Comparison of ENCODE assay signal across 8 cellular contexts in genomic region chr4:29085748-29086147, GRCh38.
"Had no signal": no experiment of that assay in that cellular context is flagged by ENCODE, and none has a peak within 500 bp of the region (broad histone marks: within the 10 kb centered on the region; RNA-seq: fewer than 3 reads in every experiment).

No MANE protein-coding gene starts in this region.

- H3K27ac Mint-ChIP-seq: IgD-negative memory B cell had no signal

- H3K4me2 ChIP-seq: KMS-11 had no signal

- H3K36me3 Mint-ChIP-seq: IgD-negative memory B cell had no signal

- H3K4me1 Mint-ChIP-seq: IgD-negative memory B cell had no signal

- FAIRE-seq: HTR-8/SVneo had no signal

- H3K27me3 Mint-ChIP-seq: IgD-negative memory B cell had no signal

- DNase-seq: IMR-90, Karpas-422, Kasumi-1, KBM-7 had no signal

- H3K9ac ChIP-seq: KMS-11 had no signal

- H3K27ac ChIP-seq: HL-60, KMS-11 had no signal

- H3K4me3 Mint-ChIP-seq: IgD-negative memory B cell had no signal
